23 cellular contexts compared by ENCODE assay signal in the genomic region with DNA sequence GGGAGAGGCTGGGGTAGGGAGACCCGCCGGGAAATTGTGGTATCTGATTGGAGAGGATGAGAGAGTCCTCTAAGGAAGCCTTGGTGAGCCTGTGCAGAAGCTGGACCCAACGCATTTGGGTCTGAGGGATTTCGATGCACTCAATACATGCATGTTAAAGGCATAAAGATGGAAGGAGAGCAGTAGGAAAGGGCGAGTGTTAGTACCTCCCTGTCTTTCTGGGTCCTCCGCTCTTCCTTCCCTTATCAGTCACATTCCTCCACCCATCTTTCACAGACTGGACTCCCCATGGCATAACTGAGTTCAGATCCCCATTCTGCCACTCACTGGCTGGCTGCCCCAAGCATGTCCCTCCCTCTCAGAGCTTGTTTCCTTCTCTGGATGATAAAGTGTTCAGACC. TPM values are rescaled to one million over a fixed set of nuclear protein-coding genes. Genes with fewer than 3 reads are reported as not detected.
"Had no signal": no experiment of that assay in that cellular context is flagged by ENCODE, and none has a peak within 500 bp of the region (broad histone marks: within the 10 kb centered on the region; RNA-seq: fewer than 3 reads in every experiment).

No MANE protein-coding gene starts in this region.

- ATAC-seq: activated CD4-positive, alpha-beta T cell treated with anti-CD3 and anti-CD28 coated beads for 36 hours; activated CD8-positive, alpha-beta T cell treated with anti-CD3 and anti-CD28 coated beads for 36 hours; activated naive CD4-positive, alpha-beta T cell treated with anti-CD3 and anti-CD28 coated beads, Interleukin-2, amount 50 U/mL, for 72 hours; activated T-cell treated with anti-CD3 and anti-CD28 coated beads, Interleukin-2, amount 50 U/mL, for 4 hours; T-helper 17 cell had no signal

- H3K9me3 Mint-ChIP-seq: activated CD8-positive, alpha-beta T cell treated with anti-CD3 and anti-CD28 coated beads for 36 hours; activated naive CD4-positive, alpha-beta T cell treated with anti-CD3 and anti-CD28 coated beads, Interleukin-2, amount 50 U/mL, for 72 hours; activated T-cell treated with anti-CD3 and anti-CD28 coated beads, Interleukin-2, amount 50 U/mL, for 4 hours; central memory CD8-positive, alpha-beta T cell had no signal

- H3K27ac ChIP-seq: PC-9, WERI-Rb-1 had no signal

- H3K36me3 ChIP-seq: MG63, WERI-Rb-1 had no signal

- FAIRE-seq: astrocyte had no signal

- H3K4me3 Mint-ChIP-seq: activated CD4-positive, alpha-beta T cell treated with anti-CD3 and anti-CD28 coated beads for 36 hours; activated CD8-positive, alpha-beta T cell treated with anti-CD3 and anti-CD28 coated beads for 36 hours; activated T-cell treated with anti-CD3 and anti-CD28 coated beads, Interleukin-2, amount 50 U/mL, for 4 hours; central memory CD8-positive, alpha-beta T cell; T-helper 17 cell had no signal

- H3K27me3 Mint-ChIP-seq: activated CD4-positive, alpha-beta T cell treated with anti-CD3 and anti-CD28 coated beads for 36 hours; activated CD8-positive, alpha-beta T cell treated with anti-CD3 and anti-CD28 coated beads for 36 hours; T-helper 17 cell had no signal

- H3K4me1 Mint-ChIP-seq: central memory CD8-positive, alpha-beta T cell had no signal

- H3K9me3 ChIP-seq: MG63 had no signal

- H2AFZ ChIP-seq: PC-9 had no signal

- DNase-seq: activated CD4-positive, alpha-beta T cell treated with anti-CD3 and anti-CD28 coated beads for 36 hours; activated CD8-positive, alpha-beta T cell treated with anti-CD3 and anti-CD28 coated beads for 36 hours; activated effector memory CD4-positive, alpha-beta T cell treated with anti-CD3 and anti-CD28 coated beads, Interleukin-2, amount 50 U/mL, for 16 hours; activated naive CD4-positive, alpha-beta T cell treated with Interleukin-2 at 50 U/mL for 16 hours; activated T-cell treated with anti-CD3 and anti-CD28 coated beads, Interleukin-2, amount 50 U/mL, for 4 hours; amygdala; MG63; MV-4-11; NCI-H1092 treated with DMSO at 0.1 percent for 48 hours; NCI-H1417 treated with DMSO at 0.1 percent for 48 hours; NCI-H1694; NCI-H2029; NCI-H2107; NCI-H510A treated with DMSO at 0.1 percent for 48 hours; NCI-H774; PC-9; SHP77 treated with DMSO at 0.1 percent for 48 hours; T-helper 17 cell; T-helper 9 cell; WERI-Rb-1 had no signal

- H3K4me3 ChIP-seq: MG63, PC-9 had no signal

- H3K27ac Mint-ChIP-seq: activated CD4-positive, alpha-beta T cell treated with anti-CD3 and anti-CD28 coated beads for 36 hours; activated CD8-positive, alpha-beta T cell treated with anti-CD3 and anti-CD28 coated beads for 36 hours had no signal

- H3K27me3 ChIP-seq: MG63 had no signal

- H3K4me2 ChIP-seq: PC-9 had no signal

RNA-seq across cellular contexts. Expression of a gene that starts 7.3 kb away (rescaled TPM):
- total RNA-seq: PC-9 had no signal
